In genomic region chr2:182077451-182078142, GRCh38 we compare ENCODE assay signal across 1 cellular context.
TF ChIP-seq lines count a peak whose summit lies in the region.

No MANE protein-coding gene starts in this region.

TF ChIP-seq in HEK293, 187 proteins besides CTCF, POLR2A, EP300 and RAD21 (continued from another document and continues in another):
- TF ChIP-seq ZNF639 (tag by site-specific recombination; IDR thresholded peaks at IDR 0.05) (no peak), ZNF518A (tag by site-specific recombination; conservative IDR thresholded peaks at IDR 0.05; ENCODE audit: low read depth) (peak; percentile 9; the same call in 1 of the 2 replicates), ZBTB49 (tag by site-specific recombination; IDR thresholded peaks at IDR 0.05; ENCODE audit: low read depth) (no peak), ZBTB48 (tag by site-specific recombination; IDR thresholded peaks at IDR 0.05) (no peak), TSHZ1 (tag by site-specific recombination; IDR thresholded peaks at IDR 0.05; ENCODE audit: borderline replicate concordance) (no peak), ZNF664 (tag by site-specific recombination; IDR thresholded peaks at IDR 0.05) (no peak), FEZF1 (tag by site-specific recombination; IDR thresholded peaks at IDR 0.05) (no peak; the same call in 1 of the 2 replicates), ZNF169 (tag by site-specific recombination; IDR thresholded peaks at IDR 0.05) (no peak), ZXDB (tag by site-specific recombination; IDR thresholded peaks at IDR 0.05) (peak; percentile 53; the same call in 1 of the 2 replicates), ZNF311 (tag by site-specific recombination; IDR thresholded peaks at IDR 0.05; ENCODE audit: borderline replicate concordance) (no peak), TCF7L2 (IDR thresholded peaks at IDR 0.05; ENCODE audit: borderline replicate concordance, low read depth, low read length) (no peak), ZFHX2 (tag by site-specific recombination; conservative IDR thresholded peaks at IDR 0.05) (no peak), ZBTB8A (tag by site-specific recombination; IDR thresholded peaks at IDR 0.05) (no peak), ZNF248 (tag by site-specific recombination; IDR thresholded peaks at IDR 0.05) (no peak), ZNF416 (tag by site-specific recombination; IDR thresholded peaks at IDR 0.05) (no peak), ZNF362 (tag by site-specific recombination; IDR thresholded peaks at IDR 0.05) (peak; percentile 58; the same call in 1 of the 2 replicates), GLI2 (tag by site-specific recombination; IDR thresholded peaks at IDR 0.05; ENCODE audit: borderline replicate concordance, low read depth) (no peak; the same call in 1 of the 2 replicates), ZNF223 (tag by site-specific recombination; IDR thresholded peaks at IDR 0.05) (no peak), ZNF211 (tag by site-specific recombination; IDR thresholded peaks at IDR 0.05; ENCODE audit: low read depth) (no peak), OVOL3 (tag by site-specific recombination; IDR thresholded peaks at IDR 0.05) (no peak), ZNF561 (tag by site-specific recombination; IDR thresholded peaks at IDR 0.05; ENCODE audit: borderline replicate concordance) (0 out of 2 replicates have a peak, but pooled peaks have one; percentile 37), ZFP3 (tag by site-specific recombination; IDR thresholded peaks at IDR 0.05; ENCODE audit: low read depth) (no peak), ZNF585B (tag by site-specific recombination; IDR thresholded peaks at IDR 0.05) (no peak), BCL11A (tag by site-specific recombination; IDR thresholded peaks at IDR 0.05; ENCODE audit: low read depth) (no peak), ZNF76 (tag by site-specific recombination; IDR thresholded peaks at IDR 0.05; ENCODE audit: borderline replicate concordance, low read depth) (no peak), ZNF521 (tag by site-specific recombination; IDR thresholded peaks at IDR 0.05) (no peak), ZNF791 (tag by site-specific recombination; IDR thresholded peaks at IDR 0.05) (no peak), ZNF114 (tag by site-specific recombination; IDR thresholded peaks at IDR 0.05) (no peak), PATZ1 (tag by site-specific recombination; IDR thresholded peaks at IDR 0.05) (no peak), HIC1 (tag by site-specific recombination; IDR thresholded peaks at IDR 0.05) (no peak), KLF17 (tag by site-specific recombination; IDR thresholded peaks at IDR 0.05) (no peak), ZNF596 (tag by site-specific recombination; IDR thresholded peaks at IDR 0.05) (no peak), ZNF423 (tag by site-specific recombination; IDR thresholded peaks at IDR 0.05) (no peak), ZNF600 (tag by site-specific recombination; IDR thresholded peaks at IDR 0.05) (no peak), ZNF560 (tag by site-specific recombination; IDR thresholded peaks at IDR 0.05; ENCODE audit: borderline replicate concordance) (no peak), ZSCAN16 (tag by site-specific recombination; IDR thresholded peaks at IDR 0.05) (no peak), ZNF488 (tag by site-specific recombination; IDR thresholded peaks at IDR 0.05) (no peak), RBAK (tag by site-specific recombination; IDR thresholded peaks at IDR 0.05) (no peak), ZNF473 (tag by site-specific recombination; IDR thresholded peaks at IDR 0.05) (no peak), ZNF391 (tag by site-specific recombination; IDR thresholded peaks at IDR 0.05; ENCODE audit: borderline replicate concordance, low read depth) (no peak), ZNF366 (tag by site-specific recombination; conservative IDR thresholded peaks at IDR 0.05) (no peak), KLF10 (tag by site-specific recombination; IDR thresholded peaks at IDR 0.05) (peak; percentile 62), YY2 (tag by site-specific recombination; IDR thresholded peaks at IDR 0.05) (no peak), ZNF621 (tag by site-specific recombination; IDR thresholded peaks at IDR 0.05) (no peak)
